8 cellular contexts compared by ENCODE assay signal in genomic region chr10:37856881-37857286, GRCh38. TPM values are rescaled to one million over a fixed set of nuclear protein-coding genes. Genes with fewer than 3 reads are reported as not detected.
A peak's percentile ranks its signal among the peaks of the same experiment; 100 is the strongest.
DNase-seq lines count a peak whose midpoint lies in the region; ATAC-seq and TF ChIP-seq lines count a peak whose summit lies in the region.

No MANE protein-coding gene starts in this region.

- DNase-seq in Daoy (ENCODE audit: low read depth) (peak; percentile 19), HUDEP-2 (lab: John Stamatoyannopoulos, UW; ENCODE audit: unreplicated experiment in 76 of 76) (peak in 56 of 76 experiments; percentile 1 to 54 (median 19)), epithelial cell of esophagus (ENCODE audit: low read depth) (peak; percentile 26), upper lobe of right lung (peak; percentile 66), COR-L47 (lab: John Stamatoyannopoulos, UW) (no peak)
- peak; percentile 8 for DNase-seq in activated CD4-positive, alpha-beta T cell treated with anti-CD3 and anti-CD28 coated beads for 1 hour
- peak in 6 of 10 donors; percentile 8 to 62 (median 25) for DNase-seq in naive thymus-derived CD8-positive, alpha-beta T cell

- peak overlapping the region; percentile 88 to 97 (median 94) for H3K4me3 Mint-ChIP-seq in naive thymus-derived CD8-positive, alpha-beta T cell

- peaks cover 23% of the 10 kb centered on the region for H3K4me1 ChIP-seq in upper lobe of right lung

- intact Hi-C loops in upper lobe of right lung (cut with DNase I), result no loop called here

- H3K36me3 ChIP-seq in upper lobe of right lung, result no peaks in the 10 kb centered on the region

- H3K4me3 ChIP-seq in epithelial cell of esophagus (ENCODE audit: low read length) (peak overlapping the region; percentile 91), upper lobe of right lung (peak overlapping the region; percentile 95)

- peaks cover 15 to 48% (median 45%) of the 10 kb centered on the region in 4 donors for H3K4me1 Mint-ChIP-seq in naive thymus-derived CD8-positive, alpha-beta T cell

- peak; percentile 16 for ATAC-seq in GM21423 (IDR thresholded peaks at IDR 0.05; ENCODE audit: unreplicated experiment)
- ATAC-seq in naive thymus-derived CD8-positive, alpha-beta T cell, result peak; percentile 19 to 22
- peak; percentile 1 for ATAC-seq in upper lobe of right lung

- POLR2A ChIA-PET in naive thymus-derived CD8-positive, alpha-beta T cell (lab: Charles Lee), result interaction anchor here (0.9 to 2.6 kb wide), 4 partner anchors 118 to 545 kb away, joined by 3 to 7 read pairs (median 5); partner anchors contain the start of gene ZNF33A

- H3K27ac ChIP-seq in upper lobe of right lung, result peak overlapping the region; percentile 100

- peaks cover 4 to 22% (median 19%) of the 10 kb centered on the region in 3 donors for H3K36me3 Mint-ChIP-seq in naive thymus-derived CD8-positive, alpha-beta T cell

- peaks cover 0 to 2% (median 0%) of the 10 kb centered on the region in 5 donors for H3K27me3 Mint-ChIP-seq in naive thymus-derived CD8-positive, alpha-beta T cell

- no peaks in the 10 kb centered on the region for H3K9me3 ChIP-seq in upper lobe of right lung

- TF ChIP-seq CTCF in epithelial cell of esophagus (IDR thresholded peaks at IDR 0.05; ENCODE audit: insufficient read depth, low read depth, low read length, missing control alignments) (no peak), upper lobe of right lung (IDR thresholded peaks at IDR 0.05) (no peak)

- H3K27ac Mint-ChIP-seq in naive thymus-derived CD8-positive, alpha-beta T cell, result peak overlapping the region; percentile 93 to 99 (median 98)

- no peaks in the 10 kb centered on the region for H3K27me3 ChIP-seq in upper lobe of right lung

- H3K9me3 Mint-ChIP-seq in naive thymus-derived CD8-positive, alpha-beta T cell, result peaks cover 0 to 3% (median 0%) of the 10 kb centered on the region in 9 donors

RNA-seq across cellular contexts. Expression of gene ZNF248, which starts 0.5 kb away (rescaled TPM):
- 0.51 and 2.3 TPM in 2 replicates for total RNA-seq in Daoy (2014; rRNA removed; shearing (Covaris generic))
- 10 to 100 TPM; 18.8 to 19.1 TPM for total RNA-seq in naive thymus-derived CD8-positive, alpha-beta T cell
- polyA plus RNA-seq in naive thymus-derived CD8-positive, alpha-beta T cell, result 1 to 10 TPM; 4.8 to 6.7 (median 5.4) TPM
- total RNA-seq in upper lobe of right lung, result 14.3 TPM
